ENCODE assay signal across 8 cellular contexts in the genomic region with DNA sequence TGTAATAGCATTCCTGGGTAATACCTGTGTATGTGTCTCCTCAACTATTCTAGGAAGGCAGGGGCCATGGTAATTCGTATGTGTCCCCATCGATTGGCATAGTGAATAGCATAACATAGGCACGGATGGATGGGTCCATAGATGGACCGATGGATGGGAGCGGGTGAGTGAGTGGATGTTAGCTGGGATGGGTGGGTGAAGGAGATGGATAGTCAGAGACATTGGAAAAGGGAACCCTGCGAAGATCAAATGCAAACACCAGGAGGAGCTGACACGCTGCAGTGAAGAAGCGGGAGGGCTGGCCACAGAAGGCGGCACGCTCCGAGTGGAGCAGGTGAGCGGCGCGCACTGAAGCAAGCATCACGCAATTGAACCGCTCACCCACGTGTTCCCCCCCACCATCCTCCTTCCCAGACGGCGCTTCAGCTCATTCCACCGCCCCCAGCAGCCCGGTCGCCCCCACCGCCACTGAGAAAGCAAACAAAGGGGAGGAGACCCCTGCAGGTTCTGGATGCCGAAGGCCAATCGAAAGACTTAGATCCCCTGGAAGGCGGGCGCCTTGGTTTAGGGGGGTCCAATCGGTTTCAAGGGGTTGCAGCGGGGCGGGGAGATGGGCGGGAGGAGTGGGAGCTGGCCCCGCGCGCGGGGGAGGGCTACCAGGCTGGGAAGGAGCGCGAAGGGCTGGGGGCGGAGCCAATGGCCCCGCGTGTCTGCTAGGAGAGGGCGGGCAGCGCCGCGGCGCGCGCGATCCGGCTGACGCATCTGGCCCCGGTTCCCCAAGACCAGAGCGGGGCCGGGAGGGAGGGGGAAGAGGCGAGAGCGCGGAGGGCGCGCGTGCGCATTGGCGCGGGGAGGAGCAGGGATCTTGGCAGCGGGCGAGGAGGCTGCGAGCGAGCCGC. TPM values are rescaled to one million over a fixed set of nuclear protein-coding genes. Genes with fewer than 3 reads are reported as not detected.
DNase-seq lines count a peak whose midpoint lies in the region; ATAC-seq, FAIRE-seq and TF ChIP-seq lines count a peak whose summit lies in the region.

ARRB2 (plus strand) TSS at position 839 of the 899 bp plus-strand sequence. CDS start 90 bp downstream, outside the sequence.

- no peak for FAIRE-seq in kidney (lab: Jason Lieb, UNC)

- DNase-seq in AML-193 (lab: John Stamatoyannopoulos, UW), result peak; percentile 66 to 77
- peak; percentile 96 for DNase-seq in NCI-H446 treated with DMSO at 0.1 percent for 48 hours (lab: John Stamatoyannopoulos, UW)
- peak; percentile 97 for DNase-seq in activated CD4-positive, CD25-positive, alpha-beta regulatory T cell treated with anti-CD3 and anti-CD28 coated beads, Interleukin-2, amount 50 U/mL, for 72 hours
- DNase-seq in cerebellar nuclear complex (lab: John Stamatoyannopoulos, UW), result peak; percentile 98 to 100
- peak; percentile 99 for DNase-seq in kidney
- DNase-seq in stimulated activated CD4-positive, alpha-beta T cell treated with anti-CD3 and anti-CD28 coated beads, Interleukin-15, amount 100 ng/mL, for 24 hours, result peak; percentile 99

- H3K9ac ChIP-seq in kidney (ENCODE audit: low read length in 2 of 2), result peak within 1 kb of the TSS; percentile 55 to 69

- H3K36me3 ChIP-seq in kidney (ENCODE audit: control insufficient read depth in 1 of 2, insufficient read depth in 2 of 2, low read length in 2 of 2), result no peaks in the 10 kb centered on the region

- peaks cover 16 to 17% of the 10 kb centered on the region in 2 donors for H3K4me1 ChIP-seq in kidney (ENCODE audit: control insufficient read depth in 1 of 2, insufficient read depth in 1 of 2, low read depth in 1 of 2, low read length in 2 of 2)

- no peaks in the 10 kb centered on the region for H3K9me3 ChIP-seq in kidney (ENCODE audit: control insufficient read depth in 1 of 2, low read length in 2 of 2)

- intact Hi-C loops in kidney (cut with DNase I), result no loop called here

- ATAC-seq in GM19035 (IDR thresholded peaks at IDR 0.05; ENCODE audit: unreplicated experiment), result peak; percentile 82
- ATAC-seq in HG03354 (IDR thresholded peaks at IDR 0.05; ENCODE audit: poor library complexity, severe bottlenecking, unreplicated experiment), result peak; percentile 82

- H3K4me3 ChIP-seq in kidney (ENCODE audit: low read length in 2 of 2), result peak within 1 kb of the TSS; percentile 61 to 64

- peak within 1 kb of the TSS; percentile 63 to 80 for H3K27ac ChIP-seq in kidney (ENCODE audit: low read depth in 2 of 2, low read length in 2 of 2)

- TF ChIP-seq CTCF in kidney (IDR thresholded peaks at IDR 0.05; ENCODE audit: borderline replicate concordance, extremely low read depth, insufficient read depth), result peak; percentile 67

RNA-seq across cellular contexts. Expression of gene ARRB2, which starts in this region (rescaled TPM):
- total RNA-seq in kidney, result 63.1 TPM
- 32.8 TPM for polyA plus RNA-seq in kidney (ENCODE audit: insufficient read depth, low read depth, low replicate concordance)

Comparison
In these comparisons a context has a peak if more than half of its experiments do, and no peak if none do; other contexts are left out.
1. Peak in every context shown above with its lines: DNase-seq, ATAC-seq, H3K4me3 ChIP-seq and H3K27ac ChIP-seq.